13 cellular contexts compared by ENCODE assay signal in genomic region chr12:121788176-121788818, GRCh38. TPM values are rescaled to one million over a fixed set of nuclear protein-coding genes. Genes with fewer than 3 reads are reported as not detected.
DNase-seq lines count a peak whose midpoint lies in the region; ATAC-seq and TF ChIP-seq lines count a peak whose summit lies in the region.
"Had no signal": no experiment of that assay in that cellular context is flagged by ENCODE, and none has a peak within 500 bp of the region (broad histone marks: within the 10 kb centered on the region; RNA-seq: fewer than 3 reads in every experiment).

No MANE protein-coding gene starts in this region.

- H3K36me3 ChIP-seq in Peyer's patch (no peaks in the 10 kb centered on the region), stomach (no peaks in the 10 kb centered on the region), neural progenitor cell (no peaks in the 10 kb centered on the region), gastrocnemius medialis (no peaks in the 10 kb centered on the region)
- H3K36me3 ChIP-seq: uterus, WERI-Rb-1 had no signal

- H2AFZ ChIP-seq in neural progenitor cell (replicated peaks) = no peak overlapping the region

- H3K4me1 ChIP-seq in Peyer's patch (peaks cover 7 to 64% (median 46%) of the 10 kb centered on the region in 4 donors), stomach (peaks cover 21 to 96% (median 53%) of the 10 kb centered on the region in 4 donors), neural progenitor cell (no peaks in the 10 kb centered on the region), gastrocnemius medialis (peaks cover 6 to 10% of the 10 kb centered on the region in 2 donors)

- no peaks in the 10 kb centered on the region for H3K9me3 ChIP-seq in Peyer's patch
- H3K9me3 ChIP-seq in stomach = no peaks in the 10 kb centered on the region
- no peaks in the 10 kb centered on the region for H3K9me3 ChIP-seq in neural progenitor cell (ENCODE audit: low read depth)
- H3K9me3 ChIP-seq in gastrocnemius medialis = no peaks in the 10 kb centered on the region
- H3K9me3 ChIP-seq: uterus had no signal

- H3F3A ChIP-seq in neural progenitor cell (ENCODE audit: low read depth) = peaks cover 13% of the 10 kb centered on the region

- H3K36me3 Mint-ChIP-seq in activated naive CD4-positive, alpha-beta T cell treated with anti-CD3 and anti-CD28 coated beads, Interleukin-2, amount 10 ng/mL, durations not matched to agents 7 days and 5 days = peaks cover 69% of the 10 kb centered on the region
- peaks cover 80% of the 10 kb centered on the region for H3K36me3 Mint-ChIP-seq in effector memory CD8-positive, alpha-beta T cell (ENCODE audit: insufficient read depth)
- peaks cover 4% of the 10 kb centered on the region for H3K36me3 Mint-ChIP-seq in neural progenitor cell

- no peaks in the 10 kb centered on the region for H3K9me3 Mint-ChIP-seq in activated naive CD4-positive, alpha-beta T cell treated with anti-CD3 and anti-CD28 coated beads, Interleukin-2, amount 10 ng/mL, durations not matched to agents 7 days and 5 days
- H3K9me3 Mint-ChIP-seq in effector memory CD8-positive, alpha-beta T cell = no peaks in the 10 kb centered on the region
- H3K9me3 Mint-ChIP-seq in neural progenitor cell = no peaks in the 10 kb centered on the region

- in situ Hi-C loops in gastrocnemius medialis (cut with MboI; ENCODE audit: low sequenced_read_pairs in 4 of 4) = no loop called here

- ATAC-seq in effector memory CD8-positive, alpha-beta T cell (replicated peaks) = no peak
- no peak for ATAC-seq in GM18502 (IDR thresholded peaks at IDR 0.05; ENCODE audit: poor library complexity, unreplicated experiment)
- ATAC-seq in gastrocnemius medialis = no peak

- H3K4me3 ChIP-seq in Peyer's patch = no peak overlapping the region
- H3K4me3 ChIP-seq in stomach = no peak overlapping the region
- H3K4me3 ChIP-seq in neural progenitor cell = no peak overlapping the region
- H3K4me3 ChIP-seq in gastrocnemius medialis = no peak overlapping the region
- H3K4me3 ChIP-seq: uterus had no signal

- peak in 1 of 2 donors; percentile 43 for TF ChIP-seq POLR2A in Peyer's patch (IDR thresholded peaks at IDR 0.05)
- TF ChIP-seq POLR2A in stomach (IDR thresholded peaks at IDR 0.05) = no peak
- no peak for TF ChIP-seq POLR2A in gastrocnemius medialis (IDR thresholded peaks at IDR 0.05)

- H3K27me3 ChIP-seq in Peyer's patch = no peaks in the 10 kb centered on the region
- H3K27me3 ChIP-seq in stomach = no peaks in the 10 kb centered on the region
- H3K27me3 ChIP-seq in neural progenitor cell = peaks cover 11% of the 10 kb centered on the region
- no peaks in the 10 kb centered on the region for H3K27me3 ChIP-seq in gastrocnemius medialis
- H3K27me3 ChIP-seq: uterus had no signal

- H3K9ac ChIP-seq in neural progenitor cell = no peak overlapping the region

- peak overlapping the region; percentile 80 to 97 (median 89) for H3K27ac ChIP-seq in Peyer's patch
- peak overlapping the region; percentile 49 to 84 (median 76) for H3K27ac ChIP-seq in stomach
- no peak overlapping the region for H3K27ac ChIP-seq in neural progenitor cell
- H3K27ac ChIP-seq in gastrocnemius medialis = peak overlapping the region in 1 of 4 donors; percentile 63
- H3K27ac ChIP-seq: WERI-Rb-1 had no signal

- no peaks in the 10 kb centered on the region for H3K79me2 ChIP-seq in neural progenitor cell (ENCODE audit: low read depth)

- intact Hi-C loops in stomach (cut with DNase I; ENCODE audit: low total_unique reads) (no loop called here), gastrocnemius medialis (cut with DNase I; ENCODE audit: low total_unique reads) (no loop called here)

- CTCF ChIA-PET in activated naive CD4-positive, alpha-beta T cell treated with anti-CD3 and anti-CD28 coated beads, Interleukin-2, amount 10 ng/mL, durations not matched to agents 7 days and 5 days (lab: Charles Lee) = interaction anchor here (1.0 to 5.0 kb wide), 5 partner anchors 11 to 293 kb away, joined by 3 to 35 read pairs (median 4); no protein-coding TSS in a partner anchor

- H3K27ac Mint-ChIP-seq in activated naive CD4-positive, alpha-beta T cell treated with anti-CD3 and anti-CD28 coated beads, Interleukin-2, amount 10 ng/mL, durations not matched to agents 7 days and 5 days = peak overlapping the region; percentile 99
- peak overlapping the region; percentile 98 to 100 for H3K27ac Mint-ChIP-seq in effector memory CD8-positive, alpha-beta T cell
- H3K27ac Mint-ChIP-seq in neural progenitor cell = no peak overlapping the region

- no peak for TF ChIP-seq EP300 in stomach (IDR thresholded peaks at IDR 0.05)

- H3K4me3 Mint-ChIP-seq in activated naive CD4-positive, alpha-beta T cell treated with anti-CD3 and anti-CD28 coated beads, Interleukin-2, amount 10 ng/mL, durations not matched to agents 7 days and 5 days = peak overlapping the region; percentile 92
- peak overlapping the region; percentile 86 to 90 for H3K4me3 Mint-ChIP-seq in effector memory CD8-positive, alpha-beta T cell
- no peak overlapping the region for H3K4me3 Mint-ChIP-seq in neural progenitor cell

- DNase-seq in activated naive CD4-positive, alpha-beta T cell treated with anti-CD3 and anti-CD28 coated beads, Interleukin-2, amount 10 ng/mL, durations not matched to agents 7 days and 5 days = no peak
- no peak for DNase-seq in activated naive CD4-positive, alpha-beta T cell treated with Interleukin-2 at 50 U/mL for 16 hours
- DNase-seq in Peyer's patch (peak in 1 of 3 donors; percentile 71), stomach (no peak), neural progenitor cell (ENCODE audit: low spot score) (no peak), gastrocnemius medialis (no peak)
- no peak for DNase-seq in effector memory CD8-positive, alpha-beta T cell
- DNase-seq: cortex of kidney, foreskin fibroblast, NCI-H2171 treated with DMSO at 0.1 percent for 48 hours, uterus, WERI-Rb-1 had no signal

- TF ChIP-seq CTCF in Peyer's patch (IDR thresholded peaks at IDR 0.05) (no peak), stomach (IDR thresholded peaks at IDR 0.05) (no peak), neural progenitor cell (IDR thresholded peaks at IDR 0.05) (no peak), gastrocnemius medialis (IDR thresholded peaks at IDR 0.05 in 4 of 5, conservative IDR thresholded peaks at IDR 0.05 in 1 of 5) (no peak)

- H3K4me2 ChIP-seq in neural progenitor cell = no peak overlapping the region

- 27 to 62% (median 48%) methylated on average over 6 to 7 of the region's 7 CpGs for WGBS in stomach, 5 donors

- H3K27me3 Mint-ChIP-seq in activated naive CD4-positive, alpha-beta T cell treated with anti-CD3 and anti-CD28 coated beads, Interleukin-2, amount 10 ng/mL, durations not matched to agents 7 days and 5 days = no peaks in the 10 kb centered on the region
- no peaks in the 10 kb centered on the region for H3K27me3 Mint-ChIP-seq in effector memory CD8-positive, alpha-beta T cell
- peaks cover 6% of the 10 kb centered on the region for H3K27me3 Mint-ChIP-seq in neural progenitor cell (ENCODE audit: insufficient read depth, low read depth)

- H4K20me1 ChIP-seq in neural progenitor cell (ENCODE audit: low read depth) = peaks cover 3% of the 10 kb centered on the region

- H3K4me1 Mint-ChIP-seq in activated naive CD4-positive, alpha-beta T cell treated with anti-CD3 and anti-CD28 coated beads, Interleukin-2, amount 10 ng/mL, durations not matched to agents 7 days and 5 days = peaks cover 78% of the 10 kb centered on the region
- peaks cover 75 to 81% of the 10 kb centered on the region in 2 donors for H3K4me1 Mint-ChIP-seq in effector memory CD8-positive, alpha-beta T cell (ENCODE audit: low read depth in 2 of 2)
- H3K4me1 Mint-ChIP-seq in neural progenitor cell = peaks cover 21% of the 10 kb centered on the region

RNA-seq across cellular contexts. Expression of gene RHOF, which starts 5.2 kb away (rescaled TPM):
- 100 to 1,000 TPM in 2 of 4 donors, 10 to 100 TPM in 2; 31.4 to 134 (median 91.0) TPM for total RNA-seq in Peyer's patch
- 100 to 1,000 TPM in 1 of 5 donors, 10 to 100 TPM in 3, 1 to 10 TPM in 1; 8.0 to 105 (median 29.5) TPM for total RNA-seq in stomach
- polyA plus RNA-seq in stomach = 10 to 100 TPM in 2 of 3 donors, 1 to 10 TPM in 1; 3.2 to 36.4 (median 13.6) TPM
- total RNA-seq in neural progenitor cell (ENCODE audit: low replicate concordance) = 20.1 and 30.8 TPM in 2 replicates
- total RNA-seq in gastrocnemius medialis = 1 to 10 TPM; 2.9 to 6.8 (median 4.1) TPM

RNA-seq across cellular contexts. Expression of gene SETD1B, which starts 15.5 kb away (rescaled TPM):
- total RNA-seq in Peyer's patch = 10 to 100 TPM; 15.4 to 30.5 (median 25.3) TPM
- total RNA-seq in stomach = 10 to 100 TPM in 3 of 5 donors, 1 to 10 TPM in 2; 7.2 to 27.5 (median 11.7) TPM
- 1 to 10 TPM; 3.2 to 5.4 (median 5.3) TPM for polyA plus RNA-seq in stomach
- 1.8 and 4.4 TPM in 2 replicates for total RNA-seq in neural progenitor cell (ENCODE audit: low replicate concordance)
- 1 to 10 TPM; 2.2 to 9.3 (median 6.2) TPM for total RNA-seq in gastrocnemius medialis
